In the genomic region with DNA sequence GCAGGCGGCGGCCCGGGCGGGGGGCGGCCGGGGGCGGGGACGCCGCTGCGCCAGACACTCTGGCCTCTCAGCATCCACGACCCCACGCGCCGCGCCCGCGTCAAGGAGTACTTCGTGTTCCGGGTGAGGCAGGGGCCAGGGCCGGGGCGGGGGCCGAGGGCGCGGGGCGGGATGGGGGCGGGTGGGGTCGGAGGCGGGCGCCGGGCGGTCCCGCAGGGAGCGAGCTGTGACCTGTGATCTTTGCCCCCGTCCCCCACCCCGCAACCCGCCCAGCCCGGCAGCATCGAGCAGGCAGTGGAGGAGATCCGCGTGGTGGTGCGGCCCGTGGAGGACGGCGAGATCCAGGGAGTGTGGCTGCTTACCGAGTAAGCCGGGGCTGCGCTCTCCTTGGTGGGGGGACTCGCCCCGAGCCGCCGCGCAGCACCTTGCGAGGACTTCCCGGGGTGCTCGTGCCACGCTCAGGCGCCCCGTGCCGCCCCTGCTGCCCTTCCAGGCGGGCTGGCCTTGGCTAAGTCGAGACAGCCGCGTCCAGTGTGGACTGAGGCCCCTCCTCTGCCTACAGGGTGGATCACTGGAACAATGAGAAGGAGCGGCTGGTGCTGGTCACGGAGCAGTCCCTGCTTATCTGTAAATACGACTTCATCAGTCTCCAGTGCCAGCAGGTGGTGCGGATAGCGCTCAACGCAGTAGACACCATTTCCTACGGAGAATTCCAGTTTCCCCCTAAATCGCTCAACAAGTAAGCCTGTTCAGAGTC, we compare ENCODE assay signal across 8 cellular contexts. TPM values are rescaled to one million over a fixed set of nuclear protein-coding genes. Genes with fewer than 3 reads are reported as not detected.
A peak's percentile ranks its signal among the peaks of the same experiment; 100 is the strongest.
DNase-seq lines count a peak whose midpoint lies in the region; ATAC-seq and TF ChIP-seq lines count a peak whose summit lies in the region.

No MANE protein-coding gene starts in this region.

- H3K4me3 Mint-ChIP-seq in dendritic cell treated with granulocyte-macrophage colony-stimulating factor and Interleukin-4, amounts not matched to agents 40 ng/mL and 50 ng/mL, for 4 days = peak overlapping the region; percentile 97

- peaks cover 49% of the 10 kb centered on the region for H3K36me3 Mint-ChIP-seq in dendritic cell treated with granulocyte-macrophage colony-stimulating factor and Interleukin-4, amounts not matched to agents 40 ng/mL and 50 ng/mL, for 4 days (ENCODE audit: low read depth)

- peaks cover 8% of the 10 kb centered on the region for H3K27me3 Mint-ChIP-seq in dendritic cell treated with granulocyte-macrophage colony-stimulating factor and Interleukin-4, amounts not matched to agents 40 ng/mL and 50 ng/mL, for 4 days

- no peaks in the 10 kb centered on the region for H3K9me3 ChIP-seq in lower lobe of right lung
- no peaks in the 10 kb centered on the region for H3K9me3 ChIP-seq in thymus (ENCODE audit: control insufficient read depth)

- DNase-seq in stimulated activated CD4-positive, alpha-beta T cell treated with anti-CD3 and anti-CD28 coated beads, Interleukin-15, amount 100 ng/mL, for 24 hours = peak; percentile 29
- DNase-seq in stimulated activated CD4-positive, alpha-beta T cell treated with anti-CD3 and anti-CD28 coated beads, Interleukin-12 subunit alpha, Interleukin-12 subunit beta, amount 100 ng/mL, for 4 hours = no peak
- DNase-seq in lower lobe of right lung (peak; percentile 60), HCEC 1CT (no peak)

- intact Hi-C loops in dendritic cell treated with granulocyte-macrophage colony-stimulating factor and Interleukin-4, amounts not matched to agents 40 ng/mL and 50 ng/mL, for 4 days (cut with micrococcal nuclease) = no loop called here
- intact Hi-C loops in lower lobe of right lung (cut with DNase I) = no loop called here

- TF ChIP-seq CTCF in lower lobe of right lung (IDR thresholded peaks at IDR 0.05) = no peak

- H3K36me3 ChIP-seq in lower lobe of right lung = peaks cover 40% of the 10 kb centered on the region
- H3K36me3 ChIP-seq in thymus (ENCODE audit: control insufficient read depth, insufficient read depth) = peaks cover 31% of the 10 kb centered on the region

- H3K27me3 ChIP-seq in lower lobe of right lung (ENCODE audit: low read depth) = no peaks in the 10 kb centered on the region
- H3K27me3 ChIP-seq in thymus (ENCODE audit: control insufficient read depth, insufficient read depth) = no peaks in the 10 kb centered on the region

- peak overlapping the region; percentile 81 for H3K27ac Mint-ChIP-seq in dendritic cell treated with granulocyte-macrophage colony-stimulating factor and Interleukin-4, amounts not matched to agents 40 ng/mL and 50 ng/mL, for 4 days

- H3K4me1 Mint-ChIP-seq in dendritic cell treated with granulocyte-macrophage colony-stimulating factor and Interleukin-4, amounts not matched to agents 40 ng/mL and 50 ng/mL, for 4 days (ENCODE audit: low read depth) = peaks cover 50% of the 10 kb centered on the region

- H3K4me3 ChIP-seq in lower lobe of right lung (peak overlapping the region; percentile 99), thymus (ENCODE audit: low read length) (peak overlapping the region; percentile 87)

- 7% methylated on average over 70 of the region's 71 CpGs for WGBS in thymus

- H3K9me3 Mint-ChIP-seq in dendritic cell treated with granulocyte-macrophage colony-stimulating factor and Interleukin-4, amounts not matched to agents 40 ng/mL and 50 ng/mL, for 4 days = no peaks in the 10 kb centered on the region

- ATAC-seq in HG03280 (IDR thresholded peaks at IDR 0.05; ENCODE audit: unreplicated experiment) = peak; percentile 17
- peak; percentile 45 for ATAC-seq in SK-N-SH treated with all-trans-retinoic acid at 6 μM for 48 hours
- peak; percentile 2 to 18 for ATAC-seq in lower lobe of right lung

- H3K4me1 ChIP-seq in lower lobe of right lung = peaks cover 39% of the 10 kb centered on the region
- H3K4me1 ChIP-seq in thymus (ENCODE audit: control insufficient read depth, insufficient read depth, low read length) = peaks cover 15% of the 10 kb centered on the region

- H3K27ac ChIP-seq in lower lobe of right lung (peak overlapping the region; percentile 88), thymus (ENCODE audit: low read depth) (peak overlapping the region; percentile 68)

TF ChIP-seq in SK-N-SH treated with all-trans-retinoic acid at 6 μM for 48 hours, 23 proteins besides CTCF, POLR2A, EP300 and RAD21:
- TF ChIP-seq SNAI2 (CRISPR knock-in tag; IDR thresholded peaks at IDR 0.05) (no peak), RARB (CRISPR knock-in tag; IDR thresholded peaks at IDR 0.05) (no peak), CSDC2 (CRISPR knock-in tag; IDR thresholded peaks at IDR 0.05) (no peak), ARNTL (CRISPR knock-in tag; IDR thresholded peaks at IDR 0.05; ENCODE audit: borderline replicate concordance, low read depth) (no peak), ZFP3 (CRISPR knock-in tag; IDR thresholded peaks at IDR 0.05) (no peak), ESRRG (CRISPR knock-in tag; IDR thresholded peaks at IDR 0.05) (no peak), OSR1 (CRISPR knock-in tag; IDR thresholded peaks at IDR 0.05) (no peak), TCF4 (CRISPR knock-in tag; IDR thresholded peaks at IDR 0.05; ENCODE audit: borderline replicate concordance) (no peak), ZC3H10 (CRISPR knock-in tag; IDR thresholded peaks at IDR 0.05) (no peak), ISL1 (CRISPR knock-in tag; IDR thresholded peaks at IDR 0.05) (no peak), ZNF565 (CRISPR knock-in tag; conservative IDR thresholded peaks at IDR 0.05; ENCODE audit: low read depth) (no peak)
- TF ChIP-seq, protein P1, sequence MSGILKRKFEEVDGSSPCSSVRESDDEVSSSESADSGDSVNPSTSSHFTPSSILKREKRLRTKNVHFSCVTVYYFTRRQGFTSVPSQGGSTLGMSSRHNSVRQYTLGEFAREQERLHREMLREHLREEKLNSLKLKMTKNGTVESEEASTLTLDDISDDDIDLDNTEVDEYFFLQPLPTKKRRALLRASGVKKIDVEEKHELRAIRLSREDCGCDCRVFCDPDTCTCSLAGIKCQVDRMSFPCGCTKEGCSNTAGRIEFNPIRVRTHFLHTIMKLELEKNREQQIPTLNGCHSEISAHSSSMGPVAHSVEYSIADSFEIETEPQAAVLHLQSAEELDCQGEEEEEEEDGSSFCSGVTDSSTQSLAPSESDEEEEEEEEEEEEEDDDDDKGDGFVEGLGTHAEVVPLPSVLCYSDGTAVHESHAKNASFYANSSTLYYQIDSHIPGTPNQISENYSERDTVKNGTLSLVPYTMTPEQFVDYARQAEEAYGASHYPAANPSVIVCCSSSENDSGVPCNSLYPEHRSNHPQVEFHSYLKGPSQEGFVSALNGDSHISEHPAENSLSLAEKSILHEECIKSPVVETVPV (CRISPR knock-in tag; IDR thresholded peaks at IDR 0.05) = no peak
- TF ChIP-seq, protein P2, sequence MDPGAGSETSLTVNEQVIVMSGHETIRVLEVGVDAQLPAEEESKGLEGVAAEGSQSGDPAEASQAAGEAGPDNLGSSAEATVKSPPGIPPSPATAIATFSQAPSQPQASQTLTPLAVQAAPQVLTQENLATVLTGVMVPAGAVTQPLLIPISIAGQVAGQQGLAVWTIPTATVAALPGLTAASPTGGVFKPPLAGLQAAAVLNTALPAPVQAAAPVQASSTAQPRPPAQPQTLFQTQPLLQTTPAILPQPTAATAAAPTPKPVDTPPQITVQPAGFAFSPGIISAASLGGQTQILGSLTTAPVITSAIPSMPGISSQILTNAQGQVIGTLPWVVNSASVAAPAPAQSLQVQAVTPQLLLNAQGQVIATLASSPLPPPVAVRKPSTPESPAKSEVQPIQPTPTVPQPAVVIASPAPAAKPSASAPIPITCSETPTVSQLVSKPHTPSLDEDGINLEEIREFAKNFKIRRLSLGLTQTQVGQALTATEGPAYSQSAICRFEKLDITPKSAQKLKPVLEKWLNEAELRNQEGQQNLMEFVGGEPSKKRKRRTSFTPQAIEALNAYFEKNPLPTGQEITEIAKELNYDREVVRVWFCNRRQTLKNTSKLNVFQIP (CRISPR knock-in tag; IDR thresholded peaks at IDR 0.05; ENCODE audit: borderline replicate concordance, low read depth) = no peak
TF ChIP-seq in SK-N-SH treated with all-trans-retinoic acid at 6 μM for 48 hours: peak in this region for 0.

RNA-seq across cellular contexts. Expression of a gene that starts 0.5 kb away (rescaled TPM):
- total RNA-seq in lower lobe of right lung = 46.1 TPM
- polyA plus RNA-seq in thymus = 37.1 TPM

RNA-seq across cellular contexts. Expression of a gene that starts 14.0 kb away (rescaled TPM):
- 57.1 TPM for total RNA-seq in lower lobe of right lung
- 35.2 TPM for polyA plus RNA-seq in thymus

RNA-seq across cellular contexts. Expression of a gene that starts 24.6 kb away (rescaled TPM):
- total RNA-seq in lower lobe of right lung = 22.5 TPM
- 25.9 TPM for polyA plus RNA-seq in thymus

RNA-seq across cellular contexts. Expression of a gene that starts 27.0 kb away (rescaled TPM):
- 3.6 TPM for total RNA-seq in lower lobe of right lung
- polyA plus RNA-seq in thymus = 2.9 TPM

Comparison
In these comparisons a context has a peak if more than half of its experiments do, and no peak if none do; other contexts are left out.
1. DNase-seq: peak in stimulated activated CD4-positive, alpha-beta T cell treated with anti-CD3 and anti-CD28 coated beads, Interleukin-15, amount 100 ng/mL, for 24 hours (single experiment) and lower lobe of right lung (single experiment); none in stimulated activated CD4-positive, alpha-beta T cell treated with anti-CD3 and anti-CD28 coated beads, Interleukin-12 subunit alpha, Interleukin-12 subunit beta, amount 100 ng/mL, for 4 hours (single experiment) and HCEC 1CT (single experiment).
2. Peak in every context shown above with its lines, with median percentiles within 50 percentile points of each other: ATAC-seq.